Comparison of ENCODE assay signal across 6 cellular contexts in genomic region chr9:34611251-34611810, GRCh38. TPM values are rescaled to one million over a fixed set of nuclear protein-coding genes. Genes with fewer than 3 reads are reported as not detected.
DNase-seq lines count a peak whose midpoint lies in the region; ATAC-seq and TF ChIP-seq lines count a peak whose summit lies in the region.

No MANE protein-coding gene starts in this region.

- TSS peak; percentile 61 for BruUV-seq in MCF 10A (replicated peaks; lab: Mats Ljungman, UMichigan)

- peak overlapping the region; percentile 97 for H3K27ac Mint-ChIP-seq in MCF 10A (ENCODE audit: low read depth, unreplicated experiment)
- H3K27ac Mint-ChIP-seq in neural crest cell (ENCODE audit: unreplicated experiment) = peak overlapping the region; percentile 96

- CTCF ChIA-PET in MCF 10A (lab: Yijun Ruan, JAX) = interaction anchor here (0.6 to 8.8 kb wide), 8 partner anchors 12 to 245 kb away, joined by 3 to 113 read pairs (median 4); partner anchors contain the start of gene SIGMAR1

- DNase-seq in NCI-H748 (lab: John Stamatoyannopoulos, UW; ENCODE audit: unreplicated experiment) (peak; percentile 40), NCI-H748 treated with DMSO at 0.1 percent for 48 hours (lab: John Stamatoyannopoulos, UW) (no peak), MCF 10A (ENCODE audit: unreplicated experiment) (no peak), neural crest cell (ENCODE audit: low read depth, low spot score) (no peak), epidermal melanocyte (ENCODE audit: insufficient read length, low spot score) (no peak)

- H3K9me3 Mint-ChIP-seq in MCF 10A (ENCODE audit: unreplicated experiment) (no peaks in the 10 kb centered on the region), neural crest cell (no peaks in the 10 kb centered on the region)

- no peak for ATAC-seq in GM21381 (IDR thresholded peaks at IDR 0.05; ENCODE audit: unreplicated experiment)

- H3K4me3 Mint-ChIP-seq in MCF 10A (ENCODE audit: unreplicated experiment) = peak overlapping the region; percentile 91
- H3K4me3 Mint-ChIP-seq in neural crest cell = peak overlapping the region; percentile 94

- H3K4me1 Mint-ChIP-seq in MCF 10A (ENCODE audit: insufficient read depth, unreplicated experiment) (peaks cover 14% of the 10 kb centered on the region), neural crest cell (peaks cover 27% of the 10 kb centered on the region)

- TF ChIP-seq CTCF in MCF 10A (IDR thresholded peaks at IDR 0.05; ENCODE audit: unreplicated experiment) (no peak), neural crest cell (conservative IDR thresholded peaks at IDR 0.05) (no peak)

- no peaks in the 10 kb centered on the region for H3K27me3 Mint-ChIP-seq in MCF 10A (ENCODE audit: insufficient read depth, unreplicated experiment)
- no peaks in the 10 kb centered on the region for H3K27me3 Mint-ChIP-seq in neural crest cell (ENCODE audit: low read depth)

- intact Hi-C loops in MCF 10A (cut with micrococcal nuclease) = no loop called here

- H3K36me3 Mint-ChIP-seq in MCF 10A (ENCODE audit: insufficient read depth, unreplicated experiment) (peaks cover 17% of the 10 kb centered on the region), neural crest cell (ENCODE audit: low read depth) (no peaks in the 10 kb centered on the region)

- POLR2A ChIA-PET in MCF 10A (lab: Yijun Ruan, JAX) = interaction anchor here (0.5 to 2.4 kb wide), 8 partner anchors 9 to 355 kb away, joined by 3 to 21 read pairs (median 4); partner anchors contain the start of genes DCTN3 and SIGMAR1

RNA-seq across cellular contexts. Expression of gene RPP25L, which starts 0.6 kb away (rescaled TPM):
- total RNA-seq in MCF 10A (2022) (41.6 and 42.8 TPM in 2 replicates), neural crest cell (22.7 and 23.8 TPM in 2 replicates)

RNA-seq across cellular contexts. Expression of gene DCTN3, which starts 9.0 kb away (rescaled TPM):
- 88.5 and 92.4 TPM in 2 replicates for total RNA-seq in MCF 10A (2022)
- total RNA-seq in neural crest cell = 92.1 and 102 TPM in 2 replicates

RNA-seq across cellular contexts. Expression of gene ARID3C, which starts 17.5 kb away (rescaled TPM):
- total RNA-seq in MCF 10A (2022) (not detected in 2 replicates), neural crest cell (0.68 TPM in 1 of 2 replicates, not detected in the other)

RNA-seq across cellular contexts. Expression of gene CNTFR, which starts 21.8 kb away (rescaled TPM):
- total RNA-seq in MCF 10A (2022) (not detected in 2 replicates), neural crest cell (112 and 115 TPM in 2 replicates)

RNA-seq across cellular contexts. Expression of gene SIGMAR1, which starts 26.3 kb away (rescaled TPM):
- total RNA-seq in MCF 10A (2022) (82.1 and 99.8 TPM in 2 replicates), neural crest cell (107 and 108 TPM in 2 replicates)
